31 cellular contexts compared by ENCODE assay signal in genomic region chr21:41852151-41852928, GRCh38.
"Had no signal": no experiment of that assay in that cellular context is flagged by ENCODE, and none has a peak within 500 bp of the region (broad histone marks: within the 10 kb centered on the region; RNA-seq: fewer than 3 reads in every experiment).

No MANE protein-coding gene starts in this region.

- H3K4me3 Mint-ChIP-seq: activated CD4-positive, alpha-beta T cell treated with anti-CD3 and anti-CD28 coated beads, Interleukin-2, amount 10 ng/mL, durations not matched to agents 24 days and 14 days; activated CD8-positive, alpha-beta T cell treated with anti-CD3 and anti-CD28 coated beads for 36 hours; activated naive CD4-positive, alpha-beta T cell treated with anti-CD3 and anti-CD28 coated beads, Interleukin-2, amount 50 U/mL, for 24 hours; activated naive CD8-positive, alpha-beta T cell treated with anti-CD3 and anti-CD28 coated beads, Interleukin-2, amount 10 ng/mL, durations not matched to agents 7 days and 5 days had no signal

- H3K36me3 ChIP-seq: cardiac muscle cell had no signal

- H3K4me1 ChIP-seq: ascending aorta had no signal

- H3K4me3 ChIP-seq: ascending aorta, cardiac muscle cell, MG63 had no signal

- H3K27me3 Mint-ChIP-seq: activated CD4-positive, alpha-beta T cell treated with anti-CD3 and anti-CD28 coated beads, Interleukin-2, amount 10 ng/mL, durations not matched to agents 24 days and 14 days; activated CD8-positive, alpha-beta T cell treated with anti-CD3 and anti-CD28 coated beads for 36 hours; activated naive CD4-positive, alpha-beta T cell treated with anti-CD3 and anti-CD28 coated beads, Interleukin-2, amount 50 U/mL, for 24 hours; activated naive CD8-positive, alpha-beta T cell treated with anti-CD3 and anti-CD28 coated beads, Interleukin-2, amount 10 ng/mL, durations not matched to agents 7 days and 5 days had no signal

- H3K9me3 ChIP-seq: ascending aorta, MG63 had no signal

- ATAC-seq: activated CD8-positive, alpha-beta T cell treated with anti-CD3 and anti-CD28 coated beads for 36 hours had no signal

- H3K9me3 Mint-ChIP-seq: activated CD4-positive, alpha-beta T cell treated with anti-CD3 and anti-CD28 coated beads, Interleukin-2, amount 10 ng/mL, durations not matched to agents 24 days and 14 days; activated CD8-positive, alpha-beta T cell treated with anti-CD3 and anti-CD28 coated beads for 36 hours; activated naive CD4-positive, alpha-beta T cell treated with anti-CD3 and anti-CD28 coated beads, Interleukin-2, amount 50 U/mL, for 24 hours; activated naive CD8-positive, alpha-beta T cell treated with anti-CD3 and anti-CD28 coated beads, Interleukin-2, amount 10 ng/mL, durations not matched to agents 7 days and 5 days; activated T-helper 2 cell treated with anti-CD3 and anti-CD28 coated beads, Interferon-gamma antibody, Interleukin-2, Interleukin-4, amounts not matched to agents 10 μg/mL and 5 μg/mL and 100 μg/mL, durations not matched to agents 14 hours and 24 hours and 36 hours had no signal

- DNase-seq: activated CD4-positive, alpha-beta T cell treated with anti-CD3 and anti-CD28 coated beads, Interleukin-2, amount 10 ng/mL, durations not matched to agents 24 days and 14 days; activated CD4-positive, alpha-beta T cell treated with anti-CD3 and anti-CD28 coated beads, Interleukin-2, amount 50 U/mL, for 4 hours; activated CD4-positive, CD25-positive, alpha-beta regulatory T cell; activated CD8-positive, alpha-beta T cell treated with anti-CD3 and anti-CD28 coated beads for 36 hours; activated gamma-delta T cell; activated naive CD4-positive, alpha-beta T cell treated with Interleukin-2 at 50 U/mL for 16 hours; activated naive CD8-positive, alpha-beta T cell treated with anti-CD3 and anti-CD28 coated beads, Interleukin-2, amount 10 ng/mL, durations not matched to agents 7 days and 5 days; activated T-cell treated with anti-CD3 and anti-CD28 coated beads, Interleukin-2, amount 50 U/mL, for 1 hour; amygdala; Kasumi-1; KG1; MG63; NCI-H1048; NCI-H187; NCI-H2081; NCI-H2171 treated with DMSO at 0.1 percent for 48 hours; NCI-H2227 treated with DMSO at 0.1 percent for 48 hours; NCI-H446; NCI-H526 treated with DMSO at 0.1 percent for 48 hours; NCI-H774; OCI-M1; Right ventricle myocardium superior; SW 1271; T-helper 1 cell; T-helper 2 cell; T-helper 9 cell; WERI-Rb-1 had no signal

- H3K4me1 Mint-ChIP-seq: activated CD4-positive, alpha-beta T cell treated with anti-CD3 and anti-CD28 coated beads, Interleukin-2, amount 10 ng/mL, durations not matched to agents 24 days and 14 days; activated naive CD8-positive, alpha-beta T cell treated with anti-CD3 and anti-CD28 coated beads, Interleukin-2, amount 10 ng/mL, durations not matched to agents 7 days and 5 days had no signal

- H3K27ac ChIP-seq: ascending aorta, WERI-Rb-1 had no signal

- H3K27ac Mint-ChIP-seq: activated CD4-positive, alpha-beta T cell treated with anti-CD3 and anti-CD28 coated beads, Interleukin-2, amount 10 ng/mL, durations not matched to agents 24 days and 14 days; activated CD8-positive, alpha-beta T cell treated with anti-CD3 and anti-CD28 coated beads for 36 hours; activated naive CD4-positive, alpha-beta T cell treated with anti-CD3 and anti-CD28 coated beads, Interleukin-2, amount 50 U/mL, for 24 hours; activated naive CD8-positive, alpha-beta T cell treated with anti-CD3 and anti-CD28 coated beads, Interleukin-2, amount 10 ng/mL, durations not matched to agents 7 days and 5 days; activated T-helper 2 cell treated with anti-CD3 and anti-CD28 coated beads, Interferon-gamma antibody, Interleukin-2, Interleukin-4, amounts not matched to agents 10 μg/mL and 5 μg/mL and 100 μg/mL, durations not matched to agents 14 hours and 24 hours and 36 hours had no signal

- H3K27me3 ChIP-seq: ascending aorta, cardiac muscle cell, MG63 had no signal
